In the genomic region with DNA sequence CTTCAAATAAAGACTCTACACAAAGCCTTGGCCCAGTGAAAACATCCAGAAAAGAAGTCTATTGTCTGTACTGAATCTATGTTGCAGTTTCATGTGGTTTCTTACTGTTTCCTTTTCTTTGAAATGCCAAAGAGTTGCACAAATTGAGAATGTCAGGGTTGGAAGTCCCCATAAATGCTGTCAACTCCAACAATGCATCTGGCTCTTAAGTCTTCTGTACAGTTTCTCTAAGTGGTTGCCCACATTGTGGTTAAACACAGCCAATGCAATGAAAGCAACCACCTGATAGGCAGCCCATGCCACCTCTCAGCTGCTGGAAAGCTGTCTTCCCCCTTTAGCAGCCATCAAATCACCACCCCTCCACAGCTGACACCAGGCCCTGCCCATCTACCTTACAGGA, we compare ENCODE assay signal across 10 cellular contexts.
DNase-seq lines count a peak whose midpoint lies in the region; ATAC-seq and TF ChIP-seq lines count a peak whose summit lies in the region.
"Had no signal": no experiment of that assay in that cellular context is flagged by ENCODE, and none has a peak within 500 bp of the region (broad histone marks: within the 10 kb centered on the region; RNA-seq: fewer than 3 reads in every experiment).

No MANE protein-coding gene starts in this region.

- H3K36me3 Mint-ChIP-seq in activated naive CD8-positive, alpha-beta T cell treated with anti-CD3 and anti-CD28 coated beads for 36 hours: peaks cover 21% of the 10 kb centered on the region

- peaks cover 16% of the 10 kb centered on the region for H3K4me1 Mint-ChIP-seq in activated naive CD8-positive, alpha-beta T cell treated with anti-CD3 and anti-CD28 coated beads for 36 hours

- peak overlapping the region; percentile 14 for H3K4me3 Mint-ChIP-seq in activated naive CD8-positive, alpha-beta T cell treated with anti-CD3 and anti-CD28 coated beads for 36 hours

- no peaks in the 10 kb centered on the region for H3K27me3 Mint-ChIP-seq in activated naive CD8-positive, alpha-beta T cell treated with anti-CD3 and anti-CD28 coated beads for 36 hours

- no peak for TF ChIP-seq POLR2A in GM18505 (IDR thresholded peaks at IDR 0.05; ENCODE audit: borderline replicate concordance, extremely low read depth, insufficient read depth, insufficient read length)

- peak; percentile 45 for DNase-seq in activated naive CD8-positive, alpha-beta T cell treated with anti-CD3 and anti-CD28 coated beads for 36 hours
- no peak for DNase-seq in CD1c-positive myeloid dendritic cell (ENCODE audit: extremely low spot score)
- DNase-seq in NCI-H2171 (lab: John Stamatoyannopoulos, UW): no peak
- no peak for DNase-seq in islet precursor cell
- DNase-seq in HT-29 (ENCODE audit: low spot score): no peak
- DNase-seq: erythroblast, RPMI8226 had no signal

- ATAC-seq in GM18505 (IDR thresholded peaks at IDR 0.05; ENCODE audit: unreplicated experiment) (peak; percentile 90), GM21526 (IDR thresholded peaks at IDR 0.05; ENCODE audit: low FRiP score, unreplicated experiment) (peak; percentile 84), HG03457 (IDR thresholded peaks at IDR 0.05; ENCODE audit: unreplicated experiment) (peak; percentile 90)

- peak overlapping the region; percentile 95 for H3K27ac Mint-ChIP-seq in activated naive CD8-positive, alpha-beta T cell treated with anti-CD3 and anti-CD28 coated beads for 36 hours

- peaks cover 21% of the 10 kb centered on the region for H3K9me3 Mint-ChIP-seq in activated naive CD8-positive, alpha-beta T cell treated with anti-CD3 and anti-CD28 coated beads for 36 hours
